ENCODE assay signal across 25 cellular contexts in genomic region chr5:100761192-100761591, GRCh38.
DNase-seq lines count a peak whose midpoint lies in the region; ATAC-seq, FAIRE-seq and TF ChIP-seq lines count a peak whose summit lies in the region.
"Had no signal": no experiment of that assay in that cellular context is flagged by ENCODE, and none has a peak within 500 bp of the region (broad histone marks: within the 10 kb centered on the region; RNA-seq: fewer than 3 reads in every experiment).

No MANE protein-coding gene starts in this region.

- no peaks in the 10 kb centered on the region for H3F3A ChIP-seq in smooth muscle cell (ENCODE audit: low read depth)

- ATAC-seq in K562 (no peak), HG03520 (IDR thresholded peaks at IDR 0.05; ENCODE audit: unreplicated experiment) (no peak)
- ATAC-seq: natural killer cell treated with Interleukin-12 subunit alpha and Interleukin-12 subunit beta and Interleukin-15 and Interleukin-18, amount 100 ng/mL, for 72 hours had no signal

- H3K79me2 ChIP-seq in K562 (ENCODE audit: control insufficient read depth, insufficient read depth, low read length) (no peaks in the 10 kb centered on the region), smooth muscle cell (ENCODE audit: low read depth) (no peaks in the 10 kb centered on the region)

- intact Hi-C loops in K562 (cut with micrococcal nuclease) = no loop called here

- no peaks in the 10 kb centered on the region for H3K36me3 ChIP-seq in K562 (ENCODE audit: control insufficient read depth, insufficient read depth, low read length)
- no peaks in the 10 kb centered on the region for H3K36me3 ChIP-seq in smooth muscle cell (ENCODE audit: low read depth)
- H3K36me3 ChIP-seq: esophagus squamous epithelium, SJSA1 had no signal

- peak; percentile 4 for DNase-seq in DMS53 (lab: John Stamatoyannopoulos, UW)
- no peak for DNase-seq in DMS53 treated with DMSO at 0.1 percent for 48 hours (lab: John Stamatoyannopoulos, UW; ENCODE audit: unreplicated experiment)
- DNase-seq in K562 (ENCODE audit: extremely low read depth in 1 of 4, low spot score in 3 of 4) = no peak
- peak; percentile 43 for DNase-seq in fibroblast of pulmonary artery (ENCODE audit: low read depth)
- no peak for DNase-seq in smooth muscle cell (lab: John Stamatoyannopoulos, UW; ENCODE audit: unreplicated experiment)
- no peak for DNase-seq in retina
- DNase-seq in DMS114 treated with DMSO at 0.1 percent for 48 hours (lab: John Stamatoyannopoulos, UW; ENCODE audit: unreplicated experiment) = no peak
- DNase-seq: activated CD4-positive, alpha-beta memory T cell treated with anti-CD3 and anti-CD28 coated beads, Interleukin-2, amount 10 ng/mL, durations not matched to agents 7 days and 5 days; activated CD4-positive, CD25-positive, alpha-beta regulatory T cell treated with anti-CD3 and anti-CD28 coated beads, Interleukin-2, amount 50 U/mL, for 72 hours; activated CD8-positive, alpha-beta memory T cell treated with anti-CD3 and anti-CD28 coated beads, Interleukin-2, amount 50 U/mL, for 48 hours; caudate nucleus; CD4-positive, alpha-beta memory T cell; dermis blood vessel endothelial cell; esophagus squamous epithelium; NCI-H2029; NCI-H226; NCI-H748 treated with DMSO at 0.1 percent for 48 hours; stimulated activated naive CD4-positive, alpha-beta T cell had no signal

- no peaks in the 10 kb centered on the region for H3K9me3 ChIP-seq in K562 (replicated peaks; ENCODE audit: control insufficient read depth, insufficient read depth, low read depth, low read length)
- no peaks in the 10 kb centered on the region for H3K9me3 ChIP-seq in smooth muscle cell (replicated peaks; ENCODE audit: low read depth)
- H3K9me3 ChIP-seq: esophagus squamous epithelium, SJSA1 had no signal

- TF ChIP-seq CTCF in K562 (IDR thresholded peaks at IDR 0.05 in 2 of 3, conservative IDR thresholded peaks at IDR 0.05 in 1 of 3; ENCODE audit: insufficient read depth in 2 of 3, low read depth in 1 of 3, low read length in 3 of 3) (no peak), fibroblast of pulmonary artery (IDR thresholded peaks at IDR 0.05; ENCODE audit: low read length, missing control alignments) (no peak), smooth muscle cell (IDR thresholded peaks at IDR 0.05; ENCODE audit: borderline replicate concordance, insufficient read depth, poor library complexity, severe bottlenecking) (no peak)

- no TSS peak for BruUV-seq in K562 (replicated peaks; lab: Mats Ljungman, UMichigan)

- no peak for TF ChIP-seq EP300 in K562 (IDR thresholded peaks at IDR 0.05; ENCODE audit: low read length)

- CTCF ChIA-PET in K562 (lab: Yijun Ruan, JAX; ENCODE audit: low intra/inter-chr PET ratio) = no interaction called here

- H3K4me2 ChIP-seq in K562 (ENCODE audit: insufficient read depth, low read length) (no peak overlapping the region), smooth muscle cell (peak overlapping the region; percentile 49)

- TF ChIP-seq RAD21 in K562 (CRISPR knock-in tag; conservative IDR thresholded peaks at IDR 0.05 in 1 of 2, IDR thresholded peaks at IDR 0.05 in 1 of 2) = no peak

- POLR2A ChIA-PET in K562 (lab: Yijun Ruan, JAX) = no interaction called here

- FAIRE-seq in K562 (lab: Jason Lieb, UNC) = no peak
- FAIRE-seq: H1, keratinocyte, TTC549 had no signal

- in situ Hi-C loops in K562 (cut with MboI) = no loop called here

- no peak overlapping the region for H2AFZ ChIP-seq in K562 (ENCODE audit: low read depth, low read length)
- H2AFZ ChIP-seq in smooth muscle cell (ENCODE audit: low read depth) = peak overlapping the region; percentile 53

- no peaks in the 10 kb centered on the region for H3K9me1 ChIP-seq in K562 (ENCODE audit: control insufficient read depth, insufficient read depth, low read length)

- H3K4me1 ChIP-seq in K562 (replicated peaks in 1 of 2; ENCODE audit: control insufficient read depth in 2 of 2, insufficient read depth in 2 of 2, low read length in 2 of 2) = no peaks in the 10 kb centered on the region
- no peaks in the 10 kb centered on the region for H3K4me1 ChIP-seq in smooth muscle cell (ENCODE audit: low read depth)
- H3K4me1 ChIP-seq: esophagus squamous epithelium, SJSA1 had no signal

- TF ChIP-seq POLR2A in K562 (conservative IDR thresholded peaks at IDR 0.05) = no peak

- H3K27ac ChIP-seq in K562 (ENCODE audit: extremely low read depth, low read depth, low read length) = no peak overlapping the region
- peak overlapping the region; percentile 81 for H3K27ac ChIP-seq in smooth muscle cell (ENCODE audit: low read depth)
- H3K27ac ChIP-seq: 22Rv1, esophagus squamous epithelium, SJSA1 had no signal

- H3K27me3 ChIP-seq in K562 (ENCODE audit: control insufficient read depth in 2 of 2, insufficient read depth in 2 of 2, low read length in 2 of 2) (no peaks in the 10 kb centered on the region), smooth muscle cell (ENCODE audit: low read depth) (no peaks in the 10 kb centered on the region)
- H3K27me3 ChIP-seq: esophagus squamous epithelium, SJSA1 had no signal

- no peak overlapping the region for H3K9ac ChIP-seq in K562 (ENCODE audit: insufficient read depth in 1 of 2, low read depth in 2 of 2, low read length in 2 of 2)
- no peak overlapping the region for H3K9ac ChIP-seq in smooth muscle cell (ENCODE audit: low read depth)

- H4K20me1 ChIP-seq in K562 (replicated peaks; ENCODE audit: control insufficient read depth, insufficient read depth, low read length) = no peaks in the 10 kb centered on the region
- H4K20me1 ChIP-seq in smooth muscle cell (ENCODE audit: low read depth) = no peaks in the 10 kb centered on the region

- no peak overlapping the region for H3K4me3 ChIP-seq in K562
- H3K4me3 ChIP-seq in fibroblast of pulmonary artery (replicated peaks; ENCODE audit: low read depth, low read length) = no peak overlapping the region
- H3K4me3 ChIP-seq in smooth muscle cell = no peak overlapping the region
- H3K4me3 ChIP-seq: esophagus squamous epithelium, SJSA1 had no signal

TF ChIP-seq in K562, 482 proteins besides CTCF, POLR2A, EP300 and RAD21:
- no peak for TF ChIP-seq HDAC3 (IDR thresholded peaks at IDR 0.05; ENCODE audit: borderline replicate concordance, partially characterized antibody)
- TF ChIP-seq MAFK (IDR thresholded peaks at IDR 0.05; ENCODE audit: low read length) = peak; percentile 22; the same call in 1 of the 2 replicates
- peak; percentile 38; the same call in 1 of the 2 replicates for TF ChIP-seq C11orf30 (IDR thresholded peaks at IDR 0.05; ENCODE audit: low read depth)
- TF ChIP-seq U2AF2 (optimal IDR thresholded peaks at IDR 0.05; ENCODE audit: low read depth, low read length) = no peak
- TF ChIP-seq, protein P1, sequence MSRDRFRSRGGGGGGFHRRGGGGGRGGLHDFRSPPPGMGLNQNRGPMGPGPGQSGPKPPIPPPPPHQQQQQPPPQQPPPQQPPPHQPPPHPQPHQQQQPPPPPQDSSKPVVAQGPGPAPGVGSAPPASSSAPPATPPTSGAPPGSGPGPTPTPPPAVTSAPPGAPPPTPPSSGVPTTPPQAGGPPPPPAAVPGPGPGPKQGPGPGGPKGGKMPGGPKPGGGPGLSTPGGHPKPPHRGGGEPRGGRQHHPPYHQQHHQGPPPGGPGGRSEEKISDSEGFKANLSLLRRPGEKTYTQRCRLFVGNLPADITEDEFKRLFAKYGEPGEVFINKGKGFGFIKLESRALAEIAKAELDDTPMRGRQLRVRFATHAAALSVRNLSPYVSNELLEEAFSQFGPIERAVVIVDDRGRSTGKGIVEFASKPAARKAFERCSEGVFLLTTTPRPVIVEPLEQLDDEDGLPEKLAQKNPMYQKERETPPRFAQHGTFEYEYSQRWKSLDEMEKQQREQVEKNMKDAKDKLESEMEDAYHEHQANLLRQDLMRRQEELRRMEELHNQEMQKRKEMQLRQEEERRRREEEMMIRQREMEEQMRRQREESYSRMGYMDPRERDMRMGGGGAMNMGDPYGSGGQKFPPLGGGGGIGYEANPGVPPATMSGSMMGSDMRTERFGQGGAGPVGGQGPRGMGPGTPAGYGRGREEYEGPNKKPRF (IDR thresholded peaks at IDR 0.05; ENCODE audit: low read depth, low read length) = no peak
- TF ChIP-seq ZNF316 (IDR thresholded peaks at IDR 0.05) = peak; percentile 75
- no peak for TF ChIP-seq DLX4 (CRISPR knock-in tag; IDR thresholded peaks at IDR 0.05)
- peak; percentile 39; the same call in 1 of the 2 replicates for TF ChIP-seq MAFG (tag; conservative IDR thresholded peaks at IDR 0.05)

Comparison
In these comparisons a context has a peak if more than half of its experiments do, and no peak if none do; other contexts are left out.
1. DNase-seq: peak in DMS53 (single experiment) and fibroblast of pulmonary artery (single experiment); none in DMS53 treated with DMSO at 0.1 percent for 48 hours (single experiment), K562 (0 of 4), smooth muscle cell (single experiment), retina (single experiment) and DMS114 treated with DMSO at 0.1 percent for 48 hours (single experiment).